In the genomic region with DNA sequence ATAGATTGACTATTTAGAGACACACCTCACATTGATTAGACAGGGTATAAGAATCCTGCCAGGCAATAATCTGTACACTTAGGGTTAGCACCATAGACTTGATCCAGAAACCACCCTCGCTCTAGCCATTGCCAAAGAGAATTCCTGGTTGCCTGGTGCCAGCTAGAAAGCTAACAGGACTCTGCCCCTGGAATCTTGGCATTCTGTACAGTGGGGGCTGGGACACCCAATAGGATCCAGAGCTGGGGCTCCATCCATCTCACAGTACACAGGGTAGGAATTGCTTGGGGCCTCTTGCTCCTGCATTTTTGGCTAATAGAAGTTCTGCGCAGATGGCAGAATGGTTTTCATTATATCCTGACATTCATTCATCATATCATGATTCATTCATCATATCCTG, we compare ENCODE assay signal across 22 cellular contexts. TPM values are rescaled to one million over a fixed set of nuclear protein-coding genes. Genes with fewer than 3 reads are reported as not detected.
"Had no signal": no experiment of that assay in that cellular context is flagged by ENCODE, and none has a peak within 500 bp of the region (broad histone marks: within the 10 kb centered on the region; RNA-seq: fewer than 3 reads in every experiment).

No MANE protein-coding gene starts in this region.

- H3K9me3 ChIP-seq: esophagus squamous epithelium, neutrophil, suprapubic skin, transverse colon, uterus had no signal

- H3K27me3 ChIP-seq: transverse colon, uterus had no signal

- H3K4me3 ChIP-seq: esophagus squamous epithelium, suprapubic skin, transverse colon, uterus had no signal

- H3K9me3 Mint-ChIP-seq: activated B cell treated with CpG ODN at 0.5 μM for 24 hours; activated CD4-positive, alpha-beta memory T cell treated with anti-CD3 and anti-CD28 coated beads, Interleukin-2, amount 10 ng/mL, durations not matched to agents 7 days and 5 days; dendritic cell treated with granulocyte-macrophage colony-stimulating factor and Interleukin-4, amounts not matched to agents 40 ng/mL and 50 ng/mL, for 4 days; natural killer cell; stimulated activated naive CD8-positive, alpha-beta T cell treated with anti-CD3 and anti-CD28 coated beads, Interleukin-15, Interleukin-2, amounts not matched to agents 100 ng/mL and 50 ng/mL, for 24 hours; T-helper 2 cell treated with Interferon-gamma antibody and Interleukin-4, amounts not matched to agents 5 μg/mL and 100 μg/mL, for 36 hours had no signal

- H3K36me3 Mint-ChIP-seq: activated CD8-positive, alpha-beta memory T cell treated with anti-CD3 and anti-CD28 coated beads, Interleukin-2, amount 10 ng/mL, durations not matched to agents 7 days and 5 days; activated naive CD8-positive, alpha-beta T cell; natural killer cell had no signal

- H3K27ac Mint-ChIP-seq: activated B cell treated with CpG ODN at 0.5 μM for 24 hours; activated CD4-positive, alpha-beta memory T cell treated with anti-CD3 and anti-CD28 coated beads, Interleukin-2, amount 10 ng/mL, durations not matched to agents 7 days and 5 days; activated CD8-positive, alpha-beta memory T cell treated with anti-CD3 and anti-CD28 coated beads, Interleukin-2, amount 10 ng/mL, durations not matched to agents 7 days and 5 days; activated naive CD8-positive, alpha-beta T cell; dendritic cell treated with granulocyte-macrophage colony-stimulating factor and Interleukin-4, amounts not matched to agents 40 ng/mL and 50 ng/mL, for 4 days; natural killer cell; stimulated activated naive CD8-positive, alpha-beta T cell treated with anti-CD3 and anti-CD28 coated beads, Interleukin-15, Interleukin-2, amounts not matched to agents 100 ng/mL and 50 ng/mL, for 24 hours; T-helper 2 cell treated with Interferon-gamma antibody and Interleukin-4, amounts not matched to agents 5 μg/mL and 100 μg/mL, for 36 hours had no signal

- DNase-seq: activated B cell treated with CpG ODN at 0.5 μM for 24 hours; activated CD4-positive, alpha-beta memory T cell treated with anti-CD3 and anti-CD28 coated beads, Interleukin-2, amount 10 ng/mL, durations not matched to agents 7 days and 5 days; activated CD4-positive, alpha-beta T cell treated with anti-CD3 and anti-CD28 coated beads for 48 hours; activated CD8-positive, alpha-beta memory T cell treated with anti-CD3 and anti-CD28 coated beads, Interleukin-2, amount 10 ng/mL, durations not matched to agents 7 days and 5 days; amniotic stem cell; effector CD8-positive, alpha-beta T cell; esophagus squamous epithelium; left cardiac atrium; natural killer cell; stimulated activated CD4-positive, alpha-beta T cell treated with anti-CD3 and anti-CD28 coated beads, Interleukin-15, amount 100 ng/mL, for 24 hours; stimulated activated CD4-positive, alpha-beta T cell treated with anti-CD3 and anti-CD28 coated beads, Interleukin-2, amount 100 ng/mL, for 48 hours; transverse colon; uterus had no signal

- H3K4me3 Mint-ChIP-seq: activated B cell treated with CpG ODN at 0.5 μM for 24 hours; activated CD4-positive, alpha-beta memory T cell treated with anti-CD3 and anti-CD28 coated beads, Interleukin-2, amount 10 ng/mL, durations not matched to agents 7 days and 5 days; activated CD8-positive, alpha-beta memory T cell treated with anti-CD3 and anti-CD28 coated beads, Interleukin-2, amount 10 ng/mL, durations not matched to agents 7 days and 5 days; activated naive CD8-positive, alpha-beta T cell; dendritic cell treated with granulocyte-macrophage colony-stimulating factor and Interleukin-4, amounts not matched to agents 40 ng/mL and 50 ng/mL, for 4 days; natural killer cell; stimulated activated naive CD8-positive, alpha-beta T cell treated with anti-CD3 and anti-CD28 coated beads, Interleukin-15, Interleukin-2, amounts not matched to agents 100 ng/mL and 50 ng/mL, for 24 hours; T-helper 2 cell treated with Interferon-gamma antibody and Interleukin-4, amounts not matched to agents 5 μg/mL and 100 μg/mL, for 36 hours had no signal

- H3K36me3 ChIP-seq: esophagus squamous epithelium, neutrophil, suprapubic skin, transverse colon, uterus had no signal

- H3K4me1 ChIP-seq: uterus had no signal

- H3K27ac ChIP-seq: esophagus squamous epithelium, neutrophil, suprapubic skin, transverse colon, uterus had no signal

RNA-seq across cellular contexts. Expression of a gene that starts 3.0 kb away (rescaled TPM):
- total RNA-seq: activated B cell treated with CpG ODN at 0.5 μM for 24 hours; activated CD4-positive, alpha-beta memory T cell treated with anti-CD3 and anti-CD28 coated beads, Interleukin-2, amount 10 ng/mL, durations not matched to agents 7 days and 5 days; activated CD8-positive, alpha-beta memory T cell treated with anti-CD3 and anti-CD28 coated beads, Interleukin-2, amount 10 ng/mL, durations not matched to agents 7 days and 5 days; chondrocyte; renal cortical epithelial cell had no signal

RNA-seq across cellular contexts. Expression of a gene that starts 58.3 kb away (rescaled TPM):
- total RNA-seq: activated B cell treated with CpG ODN at 0.5 μM for 24 hours; activated CD4-positive, alpha-beta memory T cell treated with anti-CD3 and anti-CD28 coated beads, Interleukin-2, amount 10 ng/mL, durations not matched to agents 7 days and 5 days; activated CD8-positive, alpha-beta memory T cell treated with anti-CD3 and anti-CD28 coated beads, Interleukin-2, amount 10 ng/mL, durations not matched to agents 7 days and 5 days; chondrocyte; endothelial cell of umbilical vein; natural killer cell; renal cortical epithelial cell had no signal
- polyA plus RNA-seq: endothelial cell of umbilical vein had no signal
